ENCODE assay signal across 13 cellular contexts in the genomic region with DNA sequence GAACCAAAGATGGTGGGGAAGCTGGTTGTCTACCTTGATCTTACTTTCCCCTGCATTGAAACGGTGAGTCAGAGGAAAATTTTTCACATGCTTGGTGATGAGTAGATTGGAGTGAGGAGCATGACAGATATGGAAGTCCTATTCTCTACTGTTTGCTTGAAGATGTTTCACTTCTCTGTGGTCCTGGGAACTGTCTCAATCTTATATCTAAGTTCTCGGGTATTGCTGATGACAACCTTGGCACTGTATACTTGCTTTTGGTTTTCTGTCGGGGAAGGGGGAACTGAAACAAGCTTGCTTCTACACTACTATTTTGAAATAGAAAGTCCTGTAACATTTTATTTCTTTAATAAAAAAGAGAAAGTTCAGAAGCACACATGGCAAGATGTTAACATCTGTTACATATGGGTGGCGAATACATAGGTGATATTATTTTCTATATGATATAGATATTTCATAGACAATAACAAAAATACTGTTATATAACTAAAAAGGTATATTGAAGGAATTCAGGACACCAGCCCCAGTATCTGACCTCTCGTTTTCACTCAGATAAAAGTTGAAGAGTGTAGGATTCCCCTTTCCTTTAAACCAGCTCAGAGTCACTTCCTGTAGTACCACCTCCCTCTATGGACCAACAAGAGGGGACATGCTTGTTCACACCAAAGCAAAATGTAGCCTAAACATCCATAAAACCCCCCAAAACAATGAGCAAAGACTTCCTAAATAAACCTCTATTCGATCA.
A peak's percentile ranks its signal among the peaks of the same experiment; 100 is the strongest.
DNase-seq lines count a peak whose midpoint lies in the region; ATAC-seq lines count a peak whose summit lies in the region.
"Had no signal": no experiment of that assay in that cellular context is flagged by ENCODE, and none has a peak within 500 bp of the region (broad histone marks: within the 10 kb centered on the region; RNA-seq: fewer than 3 reads in every experiment).

No MANE protein-coding gene starts in this region.

- ATAC-seq in GM19328 (IDR thresholded peaks at IDR 0.05; ENCODE audit: unreplicated experiment) (peak; percentile 91), HG02642 (IDR thresholded peaks at IDR 0.05; ENCODE audit: poor library complexity, unreplicated experiment) (peak; percentile 89), HG03442 (IDR thresholded peaks at IDR 0.05; ENCODE audit: unreplicated experiment) (peak; percentile 98)
- ATAC-seq: activated T-cell treated with anti-CD3 and anti-CD28 coated beads, Interleukin-2, amount 50 U/mL, for 4 hours; upper lobe of right lung had no signal

- DNase-seq in putamen (ENCODE audit: low spot score) (peak; percentile 11), NCI-H2196 (lab: John Stamatoyannopoulos, UW; ENCODE audit: unreplicated experiment) (no peak), hepatic stellate cell (ENCODE audit: low spot score) (no peak), cerebellum (ENCODE audit: low spot score) (no peak), DMS153 treated with DMSO at 0.1 percent for 48 hours (lab: John Stamatoyannopoulos, UW; ENCODE audit: unreplicated experiment) (no peak)
- DNase-seq: activated T-cell treated with anti-CD3 and anti-CD28 coated beads, Interleukin-2, amount 50 U/mL, for 4 hours; midbrain; NCI-H2029; right lobe of liver; upper lobe of right lung had no signal
